Comparison of ENCODE assay signal across 8 cellular contexts in genomic region chr5:141692919-141693848, GRCh38. TPM values are rescaled to one million over a fixed set of nuclear protein-coding genes. Genes with fewer than 3 reads are reported as not detected.
DNase-seq lines count a peak whose midpoint lies in the region; ATAC-seq lines count a peak whose summit lies in the region.

No MANE protein-coding gene starts in this region.

- H3K9me3 Mint-ChIP-seq in T-helper 2 cell treated with Interferon-gamma antibody and Interleukin-4, amounts not matched to agents 5 μg/mL and 100 μg/mL, for 36 hours = no peaks in the 10 kb centered on the region
- no peaks in the 10 kb centered on the region for H3K9me3 Mint-ChIP-seq in activated naive CD8-positive, alpha-beta T cell treated with anti-CD3 and anti-CD28 coated beads, Interleukin-2, amount 10 ng/mL, durations not matched to agents 7 days and 5 days

- H3K27me3 Mint-ChIP-seq in T-helper 2 cell treated with Interferon-gamma antibody and Interleukin-4, amounts not matched to agents 5 μg/mL and 100 μg/mL, for 36 hours (ENCODE audit: low read depth) = peaks cover 28% of the 10 kb centered on the region
- H3K27me3 Mint-ChIP-seq in activated naive CD8-positive, alpha-beta T cell treated with anti-CD3 and anti-CD28 coated beads, Interleukin-2, amount 10 ng/mL, durations not matched to agents 7 days and 5 days = peaks cover 27% of the 10 kb centered on the region

- intact Hi-C loops in sciatic nerve (cut with DNase I) = loop anchor here (5.0 kb wide), 1 partner anchor 264 kb away; the partner anchor contains the start of gene PCDH12

- peak overlapping the region; percentile 87 for H3K4me3 Mint-ChIP-seq in T-helper 2 cell treated with Interferon-gamma antibody and Interleukin-4, amounts not matched to agents 5 μg/mL and 100 μg/mL, for 36 hours
- peak overlapping the region; percentile 86 for H3K4me3 Mint-ChIP-seq in activated naive CD8-positive, alpha-beta T cell treated with anti-CD3 and anti-CD28 coated beads, Interleukin-2, amount 10 ng/mL, durations not matched to agents 7 days and 5 days

- DNase-seq in COLO668 (lab: John Stamatoyannopoulos, UW; ENCODE audit: unreplicated experiment) (peak; percentile 56), occipital lobe (lab: John Stamatoyannopoulos, UW) (peak; percentile 79), G401 (ENCODE audit: low spot score) (no peak), sciatic nerve (ENCODE audit: low spot score) (no peak)
- DNase-seq in T-helper 2 cell treated with Interferon-gamma antibody and Interleukin-4, amounts not matched to agents 5 μg/mL and 100 μg/mL, for 36 hours (ENCODE audit: low spot score) = peak; percentile 80
- DNase-seq in activated naive CD8-positive, alpha-beta T cell treated with anti-CD3 and anti-CD28 coated beads, Interleukin-2, amount 10 ng/mL, durations not matched to agents 7 days and 5 days = peak; percentile 52

- POLR2A ChIA-PET in activated naive CD8-positive, alpha-beta T cell treated with anti-CD3 and anti-CD28 coated beads, Interleukin-2, amount 10 ng/mL, durations not matched to agents 7 days and 5 days (lab: Charles Lee) = interaction anchor here (1.1 to 2.5 kb wide), 4 partner anchors 10 to 267 kb away, joined by 3 to 11 read pairs (median 6); partner anchors contain the start of genes FCHSD1 and PCDH12

- peak overlapping the region; percentile 73 for H3K27ac Mint-ChIP-seq in T-helper 2 cell treated with Interferon-gamma antibody and Interleukin-4, amounts not matched to agents 5 μg/mL and 100 μg/mL, for 36 hours
- H3K27ac Mint-ChIP-seq in activated naive CD8-positive, alpha-beta T cell treated with anti-CD3 and anti-CD28 coated beads, Interleukin-2, amount 10 ng/mL, durations not matched to agents 7 days and 5 days = peak overlapping the region; percentile 52

- ATAC-seq in activated naive CD8-positive, alpha-beta T cell treated with anti-CD3 and anti-CD28 coated beads, Interleukin-2, amount 10 ng/mL, durations not matched to agents 7 days and 5 days (ENCODE audit: low read depth) = peak; percentile 57
- ATAC-seq in sciatic nerve = no peak
- no peak for ATAC-seq in HG03520 (IDR thresholded peaks at IDR 0.05; ENCODE audit: unreplicated experiment)
- ATAC-seq in HG02642 (IDR thresholded peaks at IDR 0.05; ENCODE audit: poor library complexity, unreplicated experiment) = no peak

- no peaks in the 10 kb centered on the region for H3K36me3 Mint-ChIP-seq in T-helper 2 cell treated with Interferon-gamma antibody and Interleukin-4, amounts not matched to agents 5 μg/mL and 100 μg/mL, for 36 hours (ENCODE audit: low read depth)
- no peaks in the 10 kb centered on the region for H3K36me3 Mint-ChIP-seq in activated naive CD8-positive, alpha-beta T cell treated with anti-CD3 and anti-CD28 coated beads, Interleukin-2, amount 10 ng/mL, durations not matched to agents 7 days and 5 days

- H3K4me1 Mint-ChIP-seq in T-helper 2 cell treated with Interferon-gamma antibody and Interleukin-4, amounts not matched to agents 5 μg/mL and 100 μg/mL, for 36 hours (ENCODE audit: low read depth) = peaks cover 26% of the 10 kb centered on the region
- peaks cover 27% of the 10 kb centered on the region for H3K4me1 Mint-ChIP-seq in activated naive CD8-positive, alpha-beta T cell treated with anti-CD3 and anti-CD28 coated beads, Interleukin-2, amount 10 ng/mL, durations not matched to agents 7 days and 5 days

- in situ Hi-C loops in G401 (cut with HindIII; ENCODE audit: low sequenced_read_pairs) = no loop called here

RNA-seq across cellular contexts. Expression of gene ARAP3, which starts 11.2 kb away (rescaled TPM):
- total RNA-seq in activated naive CD8-positive, alpha-beta T cell treated with anti-CD3 and anti-CD28 coated beads, Interleukin-2, amount 10 ng/mL, durations not matched to agents 7 days and 5 days = 10 to 100 TPM; 17.0 to 17.9 TPM
- total RNA-seq in occipital lobe (3.3 TPM), sciatic nerve (22.4 TPM)
- total RNA-seq in G401 (2014; rRNA removed; shearing (Covaris generic)) = not detected in 2 replicates

RNA-seq across cellular contexts. Expression of gene FCHSD1, which starts 42.0 kb away (rescaled TPM):
- total RNA-seq in activated naive CD8-positive, alpha-beta T cell treated with anti-CD3 and anti-CD28 coated beads, Interleukin-2, amount 10 ng/mL, durations not matched to agents 7 days and 5 days = 10 to 100 TPM; 98.3 to 99.1 TPM
- total RNA-seq in occipital lobe (3.0 TPM), sciatic nerve (33.0 TPM)
- 8.8 and 17.7 TPM in 2 replicates for total RNA-seq in G401 (2014; rRNA removed; shearing (Covaris generic))

RNA-seq across cellular contexts. Expression of gene RELL2, which starts 56.4 kb away (rescaled TPM):
- total RNA-seq in activated naive CD8-positive, alpha-beta T cell treated with anti-CD3 and anti-CD28 coated beads, Interleukin-2, amount 10 ng/mL, durations not matched to agents 7 days and 5 days = 10 to 100 TPM; 31.4 to 31.6 TPM
- 8.4 TPM for total RNA-seq in occipital lobe
- total RNA-seq in G401 (2014; rRNA removed; shearing (Covaris generic)) = 9.9 and 21.2 TPM in 2 replicates
- total RNA-seq in sciatic nerve = 0.85 TPM

RNA-seq across cellular contexts. Expression of gene HDAC3, which starts 56.5 kb away (rescaled TPM):
- 10 to 100 TPM; 85.8 to 89.6 TPM for total RNA-seq in activated naive CD8-positive, alpha-beta T cell treated with anti-CD3 and anti-CD28 coated beads, Interleukin-2, amount 10 ng/mL, durations not matched to agents 7 days and 5 days
- 46.5 TPM for total RNA-seq in occipital lobe
- 105 and 117 TPM in 2 replicates for total RNA-seq in G401 (2014; rRNA removed; shearing (Covaris generic))
- 47.6 TPM for total RNA-seq in sciatic nerve

Comparison
In these comparisons a context has a peak if more than half of its experiments do, and no peak if none do; other contexts are left out.
1. DNase-seq: peak in COLO668 (single experiment), T-helper 2 cell treated with Interferon-gamma antibody and Interleukin-4, amounts not matched to agents 5 μg/mL and 100 μg/mL, for 36 hours (single experiment), activated naive CD8-positive, alpha-beta T cell treated with anti-CD3 and anti-CD28 coated beads, Interleukin-2, amount 10 ng/mL, durations not matched to agents 7 days and 5 days (single experiment) and occipital lobe (single experiment); none in G401 (single experiment) and sciatic nerve (single experiment).